Comparison of ENCODE assay signal across 1 cellular context in genomic region chr15:48064435-48064834, GRCh38.
TF ChIP-seq lines count a peak whose summit lies in the region.

No MANE protein-coding gene starts in this region.

TF ChIP-seq in GM23338, 12 proteins besides CTCF, POLR2A, EP300 and RAD21 (continued from another document):
- TF ChIP-seq, protein P1, sequence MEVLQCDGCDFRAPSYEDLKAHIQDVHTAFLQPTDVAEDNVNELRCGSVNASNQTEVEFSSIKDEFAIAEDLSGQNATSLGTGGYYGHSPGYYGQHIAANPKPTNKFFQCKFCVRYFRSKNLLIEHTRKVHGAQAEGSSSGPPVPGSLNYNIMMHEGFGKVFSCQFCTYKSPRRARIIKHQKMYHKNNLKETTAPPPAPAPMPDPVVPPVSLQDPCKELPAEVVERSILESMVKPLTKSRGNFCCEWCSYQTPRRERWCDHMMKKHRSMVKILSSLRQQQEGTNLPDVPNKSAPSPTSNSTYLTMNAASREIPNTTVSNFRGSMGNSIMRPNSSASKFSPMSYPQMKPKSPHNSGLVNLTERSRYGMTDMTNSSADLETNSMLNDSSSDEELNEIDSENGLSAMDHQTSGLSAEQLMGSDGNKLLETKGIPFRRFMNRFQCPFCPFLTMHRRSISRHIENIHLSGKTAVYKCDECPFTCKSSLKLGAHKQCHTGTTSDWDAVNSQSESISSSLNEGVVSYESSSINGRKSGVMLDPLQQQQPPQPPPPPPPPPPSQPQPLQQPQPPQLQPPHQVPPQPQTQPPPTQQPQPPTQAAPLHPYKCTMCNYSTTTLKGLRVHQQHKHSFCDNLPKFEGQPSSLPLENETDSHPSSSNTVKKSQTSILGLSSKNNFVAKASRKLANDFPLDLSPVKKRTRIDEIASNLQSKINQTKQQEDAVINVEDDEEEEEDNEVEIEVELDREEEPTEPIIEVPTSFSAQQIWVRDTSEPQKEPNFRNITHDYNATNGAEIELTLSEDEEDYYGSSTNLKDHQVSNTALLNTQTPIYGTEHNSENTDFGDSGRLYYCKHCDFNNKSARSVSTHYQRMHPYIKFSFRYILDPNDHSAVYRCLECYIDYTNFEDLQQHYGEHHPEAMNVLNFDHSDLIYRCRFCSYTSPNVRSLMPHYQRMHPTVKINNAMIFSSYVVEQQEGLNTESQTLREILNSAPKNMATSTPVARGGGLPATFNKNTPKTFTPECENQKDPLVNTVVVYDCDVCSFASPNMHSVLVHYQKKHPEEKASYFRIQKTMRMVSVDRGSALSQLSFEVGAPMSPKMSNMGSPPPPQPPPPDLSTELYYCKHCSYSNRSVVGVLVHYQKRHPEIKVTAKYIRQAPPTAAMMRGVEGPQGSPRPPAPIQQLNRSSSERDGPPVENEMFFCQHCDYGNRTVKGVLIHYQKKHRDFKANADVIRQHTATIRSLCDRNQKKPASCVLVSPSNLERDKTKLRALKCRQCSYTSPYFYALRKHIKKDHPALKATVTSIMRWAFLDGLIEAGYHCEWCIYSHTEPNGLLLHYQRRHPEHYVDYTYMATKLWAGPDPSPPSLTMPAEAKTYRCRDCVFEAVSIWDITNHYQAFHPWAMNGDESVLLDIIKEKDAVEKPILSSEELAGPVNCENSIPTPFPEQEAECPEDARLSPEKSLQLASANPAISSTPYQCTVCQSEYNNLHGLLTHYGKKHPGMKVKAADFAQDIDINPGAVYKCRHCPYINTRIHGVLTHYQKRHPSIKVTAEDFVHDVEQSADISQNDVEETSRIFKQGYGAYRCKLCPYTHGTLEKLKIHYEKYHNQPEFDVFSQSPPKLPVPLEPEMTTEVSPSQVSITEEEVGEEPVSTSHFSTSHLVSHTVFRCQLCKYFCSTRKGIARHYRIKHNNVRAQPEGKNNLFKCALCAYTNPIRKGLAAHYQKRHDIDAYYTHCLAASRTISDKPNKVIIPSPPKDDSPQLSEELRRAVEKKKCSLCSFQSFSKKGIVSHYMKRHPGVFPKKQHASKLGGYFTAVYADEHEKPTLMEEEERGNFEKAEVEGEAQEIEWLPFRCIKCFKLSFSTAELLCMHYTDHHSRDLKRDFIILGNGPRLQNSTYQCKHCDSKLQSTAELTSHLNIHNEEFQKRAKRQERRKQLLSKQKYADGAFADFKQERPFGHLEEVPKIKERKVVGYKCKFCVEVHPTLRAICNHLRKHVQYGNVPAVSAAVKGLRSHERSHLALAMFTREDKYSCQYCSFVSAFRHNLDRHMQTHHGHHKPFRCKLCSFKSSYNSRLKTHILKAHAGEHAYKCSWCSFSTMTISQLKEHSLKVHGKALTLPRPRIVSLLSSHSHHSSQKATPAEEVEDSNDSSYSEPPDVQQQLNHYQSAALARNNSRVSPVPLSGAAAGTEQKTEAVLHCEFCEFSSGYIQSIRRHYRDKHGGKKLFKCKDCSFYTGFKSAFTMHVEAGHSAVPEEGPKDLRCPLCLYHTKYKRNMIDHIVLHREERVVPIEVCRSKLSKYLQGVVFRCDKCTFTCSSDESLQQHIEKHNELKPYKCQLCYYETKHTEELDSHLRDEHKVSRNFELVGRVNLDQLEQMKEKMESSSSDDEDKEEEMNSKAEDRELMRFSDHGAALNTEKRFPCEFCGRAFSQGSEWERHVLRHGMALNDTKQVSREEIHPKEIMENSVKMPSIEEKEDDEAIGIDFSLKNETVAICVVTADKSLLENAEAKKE (CRISPR knock-in tag; IDR thresholded peaks at IDR 0.05), result no peak
